In genomic region chr7:80392229-80393169, GRCh38 we compare ENCODE assay signal across 8 cellular contexts.
DNase-seq lines count a peak whose midpoint lies in the region; ATAC-seq, FAIRE-seq and TF ChIP-seq lines count a peak whose summit lies in the region.

No MANE protein-coding gene starts in this region.

- no peak overlapping the region for H3K9ac ChIP-seq in MM.1S (ENCODE audit: low read length)
- no peak overlapping the region for H3K9ac ChIP-seq in GM12878 (ENCODE audit: control insufficient read depth, insufficient read depth, low read length)

- TF ChIP-seq EP300 in GM12878 (IDR thresholded peaks at IDR 0.05; ENCODE audit: borderline replicate concordance in 1 of 2, control insufficient read depth in 1 of 2, low read depth in 2 of 2, low read length in 2 of 2) = no peak

- no peak for ATAC-seq in GM12878
- ATAC-seq in GM21526 (IDR thresholded peaks at IDR 0.05; ENCODE audit: low FRiP score, unreplicated experiment) = no peak
- no peak for ATAC-seq in HG02571 (IDR thresholded peaks at IDR 0.05; ENCODE audit: unreplicated experiment)

- H2AFZ ChIP-seq in MM.1S (ENCODE audit: low read length) = no peak overlapping the region
- H2AFZ ChIP-seq in GM12878 (ENCODE audit: control insufficient read depth, low read depth, low read length) = no peak overlapping the region

- BruUV-seq in GM12878 (replicated peaks; lab: Mats Ljungman, UMichigan) = no TSS peak

- H3K36me3 ChIP-seq in MM.1S (replicated peaks; ENCODE audit: insufficient read depth, low read length) = no peaks in the 10 kb centered on the region
- no peaks in the 10 kb centered on the region for H3K36me3 ChIP-seq in GM12878 (ENCODE audit: control insufficient read depth in 2 of 2, insufficient read depth in 2 of 2, low read length in 1 of 2)

- no peak for TF ChIP-seq POLR2A in GM12878 (IDR thresholded peaks at IDR 0.05; ENCODE audit: low read depth, low read length)

- RAD21 ChIA-PET in GM12878 (lab: Charles Lee; ENCODE audit: unreplicated experiment) = no interaction called here

- no peak for FAIRE-seq in GM12878 (lab: Jason Lieb, UNC)
- FAIRE-seq in urothelium cell line (lab: Jason Lieb, UNC) = no peak

- H3K4me3 ChIP-seq in MM.1S (ENCODE audit: low read length) = no peak overlapping the region
- H3K4me3 ChIP-seq in GM12878 = no peak overlapping the region

- 0% methylated on average over 4 of the region's 4 CpGs for WGBS in GM12878 (ENCODE audit: insufficient coverage, insufficient replicate concordance, low lambda C conversion rate, missing lambda C conversion rate)

- H3K27ac ChIP-seq in MM.1S (ENCODE audit: low read length) (no peak overlapping the region), GM12878 (ENCODE audit: control insufficient read depth, insufficient read depth) (no peak overlapping the region)

- SMC1A ChIA-PET in GM12878 (lab: Charles Lee; ENCODE audit: uncharacterized antibody, unreplicated experiment) = interaction anchor here (0.9 to 1.0 kb wide), 2 partner anchors 333 to 336 kb away, joined by 3 to 4 read pairs; no protein-coding TSS in a partner anchor

- no peaks in the 10 kb centered on the region for H3F3A ChIP-seq in MM.1S (ENCODE audit: insufficient read depth, low read length)

- in situ Hi-C loops in GM12878 (cut with MboI) = no loop called here

- no peak overlapping the region for H3K4me2 ChIP-seq in MM.1S (ENCODE audit: low read depth, low read length)
- H3K4me2 ChIP-seq in GM12878 (ENCODE audit: control insufficient read depth, insufficient read depth) = no peak overlapping the region

- DNase-seq in DMS 273 treated with DMSO at 0.1 percent for 48 hours (lab: John Stamatoyannopoulos, UW) (peak; percentile 52), MM.1S (peak; percentile 44), GM12878 (ENCODE audit: low read depth, low spot score) (no peak), medulla oblongata (ENCODE audit: extremely low spot score) (peak; percentile 58), urothelium cell line (ENCODE audit: low spot score) (no peak)
- no peak for DNase-seq in activated naive CD4-positive, alpha-beta T cell treated with anti-CD3 and anti-CD28 coated beads, Interleukin-2, amount 50 U/mL, for 16 hours

- peak; percentile 51 for TF ChIP-seq CTCF in MM.1S (IDR thresholded peaks at IDR 0.05; ENCODE audit: low read length)
- TF ChIP-seq CTCF in GM12878 (IDR thresholded peaks at IDR 0.05 in 2 of 3, conservative IDR thresholded peaks at IDR 0.05 in 1 of 3; ENCODE audit: control insufficient read depth in 2 of 3, extremely low read depth in 1 of 3, insufficient read depth in 1 of 3, low read depth in 3 of 3, low read length in 3 of 3) = peak in 1 of 3 experiments; percentile 9; a peak in 1 of 6 replicates

- H3K27me3 ChIP-seq in MM.1S (replicated peaks; ENCODE audit: insufficient read depth, low read length) (no peaks in the 10 kb centered on the region), GM12878 (replicated peaks in 1 of 2; ENCODE audit: control insufficient read depth in 2 of 2, insufficient read depth in 2 of 2, low read length in 1 of 2) (no peaks in the 10 kb centered on the region)

- no peaks in the 10 kb centered on the region for H4K20me1 ChIP-seq in MM.1S (ENCODE audit: insufficient read depth, low read length)
- no peaks in the 10 kb centered on the region for H4K20me1 ChIP-seq in GM12878 (ENCODE audit: control insufficient read depth, insufficient read depth)

- intact Hi-C loops in GM12878 (cut with micrococcal nuclease; ENCODE audit: unreplicated experiment) = loop anchor here (2.0 kb wide), 1 partner anchor 332 kb away; no protein-coding TSS in a partner anchor

- no peaks in the 10 kb centered on the region for H3K9me2 ChIP-seq in MM.1S (replicated peaks; ENCODE audit: insufficient read depth, low read length)

- CTCF ChIA-PET in GM12878 (lab: Yijun Ruan, JAX) = interaction anchor here (0.6 to 1.5 kb wide), 6 partner anchors 14 to 533 kb away, joined by 3 to 8 read pairs (median 4); no protein-coding TSS in a partner anchor

- H3K4me1 ChIP-seq in MM.1S (ENCODE audit: low read length) = no peaks in the 10 kb centered on the region
- H3K4me1 ChIP-seq in GM12878 (ENCODE audit: control insufficient read depth, insufficient read depth, low read length) = no peaks in the 10 kb centered on the region

- POLR2A ChIA-PET in GM12878 (lab: Charles Lee) = no interaction called here

- H3K9me3 ChIP-seq in MM.1S (replicated peaks; ENCODE audit: insufficient read depth, low read length) (no peaks in the 10 kb centered on the region), GM12878 (replicated peaks; ENCODE audit: control insufficient read depth, insufficient read depth, low read length) (no peaks in the 10 kb centered on the region)

- no peaks in the 10 kb centered on the region for H3K79me2 ChIP-seq in MM.1S (ENCODE audit: low read length)
- H3K79me2 ChIP-seq in GM12878 (ENCODE audit: control insufficient read depth, insufficient read depth, low read length) = no peaks in the 10 kb centered on the region

- no peak for TF ChIP-seq RAD21 in GM12878 (IDR thresholded peaks at IDR 0.05; ENCODE audit: insufficient read depth, low read depth, low read length)

TF ChIP-seq in GM12878, 131 proteins besides CTCF, POLR2A, EP300 and RAD21:
- TF ChIP-seq HDGF (IDR thresholded peaks at IDR 0.05) (no peak), SMC3 (IDR thresholded peaks at IDR 0.05; ENCODE audit: borderline replicate concordance, low read length) (peak; percentile 22; the same call in 1 of the 2 replicates)
TF ChIP-seq in GM12878: peak in this region for 1.

Comparison
In these comparisons a context has a peak if more than half of its experiments do, and no peak if none do; other contexts are left out.
1. DNase-seq: peak in DMS 273 treated with DMSO at 0.1 percent for 48 hours (single experiment), MM.1S (single experiment) and medulla oblongata (single experiment); none in GM12878 (single experiment), urothelium cell line (single experiment) and activated naive CD4-positive, alpha-beta T cell treated with anti-CD3 and anti-CD28 coated beads, Interleukin-2, amount 50 U/mL, for 16 hours (single experiment).